15 cellular contexts compared by ENCODE assay signal in the genomic region with DNA sequence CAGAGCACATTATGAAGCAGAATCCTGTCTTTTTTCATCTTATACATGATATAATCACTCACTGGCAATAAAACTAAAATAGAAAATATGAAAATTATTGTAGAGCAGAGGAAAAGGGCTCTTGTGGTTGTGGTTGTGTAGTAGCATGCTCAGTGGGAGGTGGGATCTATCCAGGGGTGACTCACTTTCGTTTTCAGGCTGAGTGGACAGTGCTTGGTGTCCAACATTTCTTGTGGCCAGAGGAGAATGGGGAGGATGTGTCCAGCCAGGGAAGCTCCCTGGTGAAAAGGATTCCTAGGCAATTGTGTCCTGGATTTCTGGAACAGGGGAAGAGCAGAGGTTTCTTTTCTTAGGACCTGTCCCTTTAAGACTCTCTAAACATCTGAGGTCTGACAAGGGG. TPM values are rescaled to one million over a fixed set of nuclear protein-coding genes. Genes with fewer than 3 reads are reported as not detected.
A peak's percentile ranks its signal among the peaks of the same experiment; 100 is the strongest.
DNase-seq lines count a peak whose midpoint lies in the region; ATAC-seq and TF ChIP-seq lines count a peak whose summit lies in the region.
"Had no signal": no experiment of that assay in that cellular context is flagged by ENCODE, and none has a peak within 500 bp of the region (broad histone marks: within the 10 kb centered on the region; RNA-seq: fewer than 3 reads in every experiment).

No MANE protein-coding gene starts in this region.

- H3K4me2 ChIP-seq in PC-9 = no peak overlapping the region

- BruUV-seq in PC-9 (replicated peaks; lab: Mats Ljungman, UMichigan) = no TSS peak

- H3K4me3 ChIP-seq in choroid plexus epithelial cell (ENCODE audit: low read depth, low read length) (no peak overlapping the region), colonic mucosa (no peak overlapping the region), PC-9 (no peak overlapping the region)
- H3K4me3 ChIP-seq: coronary artery, psoas muscle had no signal

- no peaks in the 10 kb centered on the region for H3F3A ChIP-seq in PC-9 (ENCODE audit: insufficient read depth, low read depth)

- no peaks in the 10 kb centered on the region for H3K27me3 ChIP-seq in colonic mucosa
- 0 out of 2 replicates have a peak, but pooled peaks cover 7% of the 10 kb centered on the region for H3K27me3 ChIP-seq in PC-9 (ENCODE audit: insufficient read depth, low read depth)

- H3K36me3 ChIP-seq in colonic mucosa (no peaks in the 10 kb centered on the region), PC-9 (ENCODE audit: low read depth) (no peaks in the 10 kb centered on the region)

- H3K79me2 ChIP-seq in PC-9 (ENCODE audit: low read depth) = no peaks in the 10 kb centered on the region

- H3K9me2 ChIP-seq in PC-9 (ENCODE audit: insufficient read depth) = no peaks in the 10 kb centered on the region

- POLR2A ChIA-PET in PC-9 (lab: Charles Lee; ENCODE audit: unreplicated experiment) = no interaction called here

- CTCF ChIA-PET in PC-9 (lab: Charles Lee) = no interaction called here

- H3K27ac ChIP-seq in colonic mucosa = no peak overlapping the region
- no peak overlapping the region for H3K27ac ChIP-seq in PC-9
- H3K27ac ChIP-seq: coronary artery, psoas muscle had no signal

- ATAC-seq in GM18868 (IDR thresholded peaks at IDR 0.05; ENCODE audit: unreplicated experiment) (peak; percentile 30), left colon (no peak)
- ATAC-seq: psoas muscle had no signal

- H3K4me1 ChIP-seq in colonic mucosa = no peaks in the 10 kb centered on the region
- H3K4me1 ChIP-seq in PC-9 (replicated peaks; ENCODE audit: insufficient read depth) = no peaks in the 10 kb centered on the region
- H3K4me1 ChIP-seq: psoas muscle had no signal

- no peak overlapping the region for H3K9ac ChIP-seq in colonic mucosa (ENCODE audit: low read depth in 2 of 2, low read length in 2 of 2)

- no peaks in the 10 kb centered on the region for H3K9me3 ChIP-seq in colonic mucosa
- H3K9me3 ChIP-seq in PC-9 (ENCODE audit: insufficient read depth, low read depth) = no peaks in the 10 kb centered on the region
- H3K9me3 ChIP-seq: psoas muscle had no signal

- no peaks in the 10 kb centered on the region for H4K20me1 ChIP-seq in PC-9 (ENCODE audit: insufficient read depth)

- TF ChIP-seq CTCF in choroid plexus epithelial cell (conservative IDR thresholded peaks at IDR 0.05; ENCODE audit: low read depth, low read length) = no peak
- no peak for TF ChIP-seq CTCF in colonic mucosa (IDR thresholded peaks at IDR 0.05)
- no peak for TF ChIP-seq CTCF in PC-9 (conservative IDR thresholded peaks at IDR 0.05)

- DNase-seq in A172 (ENCODE audit: low spot score) = peak; percentile 41
- peak; percentile 53 for DNase-seq in HT1080 (ENCODE audit: low read depth)
- DNase-seq in choroid plexus epithelial cell (ENCODE audit: low read depth) = peak; percentile 42
- no peak for DNase-seq in left colon
- DNase-seq in colonic mucosa = no peak
- DNase-seq in PC-9 = no peak
- DNase-seq in HPDE6-E6E7 (ENCODE audit: extremely low spot score) = no peak
- DNase-seq: activated CD8-positive, alpha-beta memory T cell treated with anti-CD3 and anti-CD28 coated beads for 24 hours; activated naive CD4-positive, alpha-beta T cell treated with anti-CD3 and anti-CD28 coated beads, Interleukin-2, amount 50 U/mL, for 16 hours; MV-4-11; psoas muscle; stimulated activated CD4-positive, alpha-beta T cell treated with anti-CD3 and anti-CD28 coated beads, Interleukin-1b, Interleukin-23, amount 100 ng/mL, for 48 hours had no signal

- H2AFZ ChIP-seq in PC-9 = no peak overlapping the region

- intact Hi-C loops in left colon (cut with DNase I, micrococcal nuclease) = no loop called here
- intact Hi-C loops in colonic mucosa (cut with DNase I) = no loop called here
- intact Hi-C loops in PC-9 (cut with micrococcal nuclease; ENCODE audit: unreplicated experiment) = no loop called here

RNA-seq across cellular contexts. Expression of a gene that starts 31.9 kb away (rescaled TPM):
- total RNA-seq in A172 (2014; rRNA removed; shearing (Covaris generic)) = not detected in 2 replicates
- not detected in 2 replicates for total RNA-seq in HT1080 (2014; rRNA removed; shearing (Covaris generic))
- not detected in 2 replicates for polyA plus RNA-seq in HT1080 (2015; cell fraction: cytosol; rRNA removed)
- not detected in 2 replicates for polyA plus RNA-seq in HT1080 (2015; cell fraction: nucleus; rRNA removed)
- total RNA-seq in left colon (not detected), colonic mucosa (not detected), PC-9 (2021) (not detected in 2 replicates)
- total RNA-seq: NCI-H460, psoas muscle had no signal
- polyA plus RNA-seq: psoas muscle had no signal

RNA-seq across cellular contexts. Expression of a gene that starts 57.0 kb away (rescaled TPM):
- total RNA-seq in A172 (2014; rRNA removed; shearing (Covaris generic)) = not detected in 2 replicates
- not detected in 2 replicates for total RNA-seq in HT1080 (2014; rRNA removed; shearing (Covaris generic))
- polyA plus RNA-seq in HT1080 (2015; cell fraction: cytosol; rRNA removed) = not detected in 2 replicates
- polyA plus RNA-seq in HT1080 (2015; cell fraction: nucleus; rRNA removed) = not detected in 2 replicates
- total RNA-seq in left colon = not detected
- not detected for total RNA-seq in colonic mucosa
- not detected in 2 replicates for total RNA-seq in PC-9 (2021)
- total RNA-seq: NCI-H460, psoas muscle had no signal
- polyA plus RNA-seq: psoas muscle had no signal

Comparison
In these comparisons a context has a peak if more than half of its experiments do, and no peak if none do; other contexts are left out.
1. DNase-seq: peak in A172 (single experiment), HT1080 (single experiment) and choroid plexus epithelial cell (single experiment); none in left colon (0 of 2), colonic mucosa (single experiment), PC-9 (0 of 2) and HPDE6-E6E7 (single experiment).